9 cellular contexts compared by ENCODE assay signal in genomic region chr21:39175154-39175553, GRCh38. TPM values are rescaled to one million over a fixed set of nuclear protein-coding genes. Genes with fewer than 3 reads are reported as not detected.
DNase-seq lines count a peak whose midpoint lies in the region; ATAC-seq and TF ChIP-seq lines count a peak whose summit lies in the region.
"Had no signal": no experiment of that assay in that cellular context is flagged by ENCODE, and none has a peak within 500 bp of the region (broad histone marks: within the 10 kb centered on the region; RNA-seq: fewer than 3 reads in every experiment).

No MANE protein-coding gene starts in this region.

- no peak overlapping the region for H2AFZ ChIP-seq in mesenchymal stem cell (ENCODE audit: low read depth, low read length)

- TF ChIP-seq CTCF in CD14-positive monocyte (IDR thresholded peaks at IDR 0.05) (peak; percentile 64), HEK293 (tag by site-specific recombination; IDR thresholded peaks at IDR 0.05) (no peak), astrocyte of the spinal cord (IDR thresholded peaks at IDR 0.05; ENCODE audit: low read depth, low read length) (peak; percentile 43)

- H3K36me3 ChIP-seq in HEK293 (ENCODE audit: control insufficient read depth in 2 of 2, insufficient read depth in 1 of 2, low read length in 2 of 2) (peaks cover 42 to 76% of the 10 kb centered on the region in 2 experiments), mesenchymal stem cell (ENCODE audit: control insufficient read depth in 1 of 2, insufficient read depth in 2 of 2, low read depth in 1 of 2, low read length in 2 of 2) (peaks cover 29 to 82% of the 10 kb centered on the region in 2 experiments)

- no peak overlapping the region for H4K91ac ChIP-seq in mesenchymal stem cell (ENCODE audit: low read length)

- H3K4me2 ChIP-seq in mesenchymal stem cell (ENCODE audit: low read length, poor library complexity, severe bottlenecking) = no peak overlapping the region

- POLR2A ChIA-PET in HEK293 (lab: Yijun Ruan, JAX) = no interaction called here

- no peak for DNase-seq in CD14-positive monocyte (ENCODE audit: low spot score)
- DNase-seq in astrocyte of the spinal cord (ENCODE audit: low read depth, low spot score) = peak; percentile 45
- DNase-seq in mesenchymal stem cell = peak; percentile 56
- DNase-seq in posterior vena cava (ENCODE audit: low spot score) = no peak
- no peak for DNase-seq in NCI-H1417 treated with DMSO at 0.1 percent for 48 hours (lab: John Stamatoyannopoulos, UW)
- DNase-seq in AG08396 (ENCODE audit: low spot score) = no peak

- in situ Hi-C loops in astrocyte of the spinal cord (cut with HindIII; ENCODE audit: low sequenced_read_pairs) = no loop called here

- no peak overlapping the region for H2BK120ac ChIP-seq in mesenchymal stem cell (ENCODE audit: low read depth, low read length)

- H3K4me1 Mint-ChIP-seq in CD14-positive monocyte = peaks cover 4% of the 10 kb centered on the region

- WGBS in mesenchymal stem cell = 97% methylated on average over 3 of the region's 4 CpGs

- CTCF ChIA-PET in HEK293 (lab: Yijun Ruan, JAX) = interaction anchor here (0.5 to 1.1 kb wide), 6 partner anchors 22 to 715 kb away, joined by 3 to 5 read pairs (median 4); no protein-coding TSS in a partner anchor

- intact Hi-C loops in CD14-positive monocyte (cut with micrococcal nuclease) (no loop called here), posterior vena cava (cut with DNase I) (no loop called here)

- H3K36me3 Mint-ChIP-seq in CD14-positive monocyte = peaks cover 60 to 72% of the 10 kb centered on the region in 2 donors

- no peaks in the 10 kb centered on the region for H3K4me1 ChIP-seq in HEK293 (ENCODE audit: control insufficient read depth, insufficient read depth, low read length)
- peaks cover 6% of the 10 kb centered on the region for H3K4me1 ChIP-seq in mesenchymal stem cell (ENCODE audit: control insufficient read depth, insufficient read depth, low read depth, low read length)

- H3K27me3 ChIP-seq in mesenchymal stem cell (ENCODE audit: control insufficient read depth in 1 of 2, insufficient read depth in 1 of 2, low read length in 2 of 2) = no peaks in the 10 kb centered on the region

- ATAC-seq in HG02885 (IDR thresholded peaks at IDR 0.05; ENCODE audit: poor library complexity, unreplicated experiment) = no peak

- no peak overlapping the region for H3K4ac ChIP-seq in mesenchymal stem cell (ENCODE audit: low read depth in 1 of 2, low read length in 2 of 2)

- H2AK5ac ChIP-seq in mesenchymal stem cell (ENCODE audit: low read length, severe bottlenecking) = no peak overlapping the region

- H3K27ac Mint-ChIP-seq in CD14-positive monocyte = no peak overlapping the region

- H4K8ac ChIP-seq in mesenchymal stem cell (ENCODE audit: low read length) = no peak overlapping the region

- H2BK12ac ChIP-seq in mesenchymal stem cell (ENCODE audit: low read length in 2 of 2) = no peak overlapping the region

- no peak overlapping the region for H2BK5ac ChIP-seq in mesenchymal stem cell (ENCODE audit: low read depth, low read length, poor library complexity, severe bottlenecking)

- no peak overlapping the region for H3K18ac ChIP-seq in mesenchymal stem cell (ENCODE audit: low read depth in 1 of 2, low read length in 2 of 2)

- H3K27me3 Mint-ChIP-seq in CD14-positive monocyte (ENCODE audit: low read depth in 3 of 3) = peaks cover 0 to 1% (median 0%) of the 10 kb centered on the region in 3 donors

- H3K4me3 ChIP-seq in HEK293 (ENCODE audit: low read depth, low read length) (no peak overlapping the region), astrocyte of the spinal cord (ENCODE audit: low read depth, low read length) (no peak overlapping the region), mesenchymal stem cell (ENCODE audit: insufficient read depth in 1 of 2, low read depth in 1 of 2, low read length in 2 of 2) (no peak overlapping the region)
- H3K4me3 ChIP-seq: lung had no signal

- H2BK15ac ChIP-seq in mesenchymal stem cell (ENCODE audit: low read depth, poor library complexity, severe bottlenecking) = no peak overlapping the region

- H3K79me1 ChIP-seq in mesenchymal stem cell (replicated peaks; ENCODE audit: low read length, poor library complexity, severe bottlenecking) = peaks cover 29% of the 10 kb centered on the region

- H3K14ac ChIP-seq in mesenchymal stem cell (ENCODE audit: low read length in 2 of 2) = no peak overlapping the region

- H3K23ac ChIP-seq in mesenchymal stem cell (ENCODE audit: low read length in 2 of 2) = no peak overlapping the region

- H3K27ac ChIP-seq in HEK293 (ENCODE audit: extremely low read depth, low read depth, low read length) (no peak overlapping the region), mesenchymal stem cell (ENCODE audit: low read length, poor library complexity, severe bottlenecking) (no peak overlapping the region)

- H3K9ac ChIP-seq in mesenchymal stem cell (ENCODE audit: low read length) = peak overlapping the region; percentile 44

- H3K9me3 Mint-ChIP-seq in CD14-positive monocyte = no peaks in the 10 kb centered on the region

- no peak overlapping the region for H3K4me3 Mint-ChIP-seq in CD14-positive monocyte

- no peaks in the 10 kb centered on the region for H3K9me3 ChIP-seq in HEK293 (ENCODE audit: control insufficient read depth, insufficient read depth, low read depth, low read length)
- H3K9me3 ChIP-seq in mesenchymal stem cell (ENCODE audit: control insufficient read depth, low read length) = no peaks in the 10 kb centered on the region

TF ChIP-seq in HEK293, 187 proteins besides CTCF, POLR2A, EP300 and RAD21:
- no peak for TF ChIP-seq ZBTB10 (tag by site-specific recombination; IDR thresholded peaks at IDR 0.05)
- peak; percentile 61 for TF ChIP-seq ZNF654 (tag by site-specific recombination; IDR thresholded peaks at IDR 0.05; ENCODE audit: low read depth)
- no peak for TF ChIP-seq ZNF777 (tag by site-specific recombination; IDR thresholded peaks at IDR 0.05; ENCODE audit: borderline replicate concordance)
- no peak for TF ChIP-seq MYNN (tag by site-specific recombination; IDR thresholded peaks at IDR 0.05; ENCODE audit: borderline replicate concordance)
- TF ChIP-seq ZFHX2 (tag by site-specific recombination; conservative IDR thresholded peaks at IDR 0.05) = no peak
- no peak for TF ChIP-seq ZNF416 (tag by site-specific recombination; IDR thresholded peaks at IDR 0.05)
- no peak for TF ChIP-seq ZNF211 (tag by site-specific recombination; IDR thresholded peaks at IDR 0.05; ENCODE audit: low read depth)
- no peak for TF ChIP-seq ZIC2 (tag by site-specific recombination; IDR thresholded peaks at IDR 0.05)
- no peak for TF ChIP-seq PRDM10 (tag by site-specific recombination; IDR thresholded peaks at IDR 0.05)
- TF ChIP-seq GFI1B (tag by site-specific recombination; IDR thresholded peaks at IDR 0.05) = no peak
- TF ChIP-seq ZNF121 (tag by site-specific recombination; IDR thresholded peaks at IDR 0.05) = peak; percentile 92
- no peak for TF ChIP-seq ZNF292 (tag by site-specific recombination; IDR thresholded peaks at IDR 0.05; ENCODE audit: borderline replicate concordance, low read depth)

RNA-seq across cellular contexts. Expression of gene PSMG1, which starts 8.1 kb away (rescaled TPM):
- 10 to 100 TPM; 26.2 to 29.2 TPM for polyA plus RNA-seq in CD14-positive monocyte
- 93.2 TPM for polyA plus RNA-seq in mesenchymal stem cell (2013, experiment 1 of 2)
- 96.5 TPM for polyA plus RNA-seq in mesenchymal stem cell (2013, experiment 2 of 2)
- 10 to 100 TPM; 30.9 to 33.8 TPM for total RNA-seq in posterior vena cava

Comparison
In these comparisons a context has a peak if more than half of its experiments do, and no peak if none do; other contexts are left out.
1. DNase-seq: peak in astrocyte of the spinal cord (single experiment) and mesenchymal stem cell (single experiment); none in CD14-positive monocyte (single experiment), posterior vena cava (single experiment), NCI-H1417 treated with DMSO at 0.1 percent for 48 hours (single experiment) and AG08396 (single experiment).